Comparison of ENCODE assay signal across 2 cellular contexts in genomic region chr7:6556196-6556595, GRCh38.
TF ChIP-seq lines count a peak whose summit lies in the region.

No MANE protein-coding gene starts in this region.

TF ChIP-seq in HCT116, 20 proteins besides CTCF, POLR2A, EP300 and RAD21:
- TF ChIP-seq TCF7L2 (IDR thresholded peaks at IDR 0.05; ENCODE audit: borderline replicate concordance, extremely low read depth, insufficient read depth, insufficient read length) (no peak), ATF3 (IDR thresholded peaks at IDR 0.05) (no peak)

TF ChIP-seq in GM12878, 131 proteins besides CTCF, POLR2A, EP300 and RAD21:
- TF ChIP-seq SMC3 (IDR thresholded peaks at IDR 0.05; ENCODE audit: borderline replicate concordance, low read length) (peak; percentile 29; the same call in 1 of the 2 replicates), NKRF (conservative IDR thresholded peaks at IDR 0.05) (no peak), ESRRA (IDR thresholded peaks at IDR 0.05; ENCODE audit: low read length) (no peak), PKNOX1 (IDR thresholded peaks at IDR 0.05) (peak; percentile 38; the same call in 1 of the 2 replicates), MLLT1 (IDR thresholded peaks at IDR 0.05) (no peak)
